ENCODE assay signal across 7 cellular contexts in genomic region chr1:148038462-148039333, GRCh38.
DNase-seq lines count a peak whose midpoint lies in the region; ATAC-seq lines count a peak whose summit lies in the region.
"Not testable (repeated sequence)": the region's sequence is repeated elsewhere in the genome, so short reads cannot be mapped to it uniquely, and the experiment has no call there.

No MANE protein-coding gene starts in this region.

- not testable (repeated sequence) for H3K36me3 ChIP-seq in adipocyte (ENCODE audit: control insufficient read depth, insufficient read depth, low read length, severe bottlenecking)

- DNase-seq in NCI-H128 (lab: John Stamatoyannopoulos, UW; ENCODE audit: unreplicated experiment) (peak; percentile 1), SW 1271 (lab: John Stamatoyannopoulos, UW) (peak; percentile 2 to 31), adipocyte (ENCODE audit: low read depth) (peak; percentile 64), left cardiac atrium (peak; percentile 43), pulmonary artery endothelial cell (ENCODE audit: low read depth, low spot score) (peak; percentile 24)

- H3K4me1 ChIP-seq in adipocyte (ENCODE audit: control insufficient read depth, insufficient read depth, low read length): not testable (repeated sequence)

- H3K27me3 ChIP-seq in adipocyte (replicated peaks; ENCODE audit: control insufficient read depth, insufficient read depth, low read length): not testable (repeated sequence)

- H3K9me3 ChIP-seq in adipocyte (ENCODE audit: control insufficient read depth, low read length): not testable (repeated sequence)

- ATAC-seq in GM18502 (IDR thresholded peaks at IDR 0.05; ENCODE audit: poor library complexity, unreplicated experiment): peak; percentile 87
- ATAC-seq in HG02840 (IDR thresholded peaks at IDR 0.05; ENCODE audit: low FRiP score, unreplicated experiment): peak; percentile 76
- peak; percentile 90 to 92 for ATAC-seq in left cardiac atrium

- intact Hi-C loops in left cardiac atrium (cut with DNase I): not testable (repeated sequence)

- peak overlapping the region; percentile 70 for H3K9ac ChIP-seq in adipocyte (ENCODE audit: low read length)

- H3K4me3 ChIP-seq in adipocyte (ENCODE audit: low read length): peak overlapping the region; percentile 77

Comparison
In these comparisons a context has a peak if more than half of its experiments do, and no peak if none do; other contexts are left out.
1. Peak in every context shown above with its lines: DNase-seq, ATAC-seq and H3K4me3 ChIP-seq.
2. DNase-seq: peak in every context shown above with its lines; median percentile 64 in adipocyte; 43 in left cardiac atrium; 24 in pulmonary artery endothelial cell; 16 in SW 1271; 1 in NCI-H128.